8 cellular contexts compared by ENCODE assay signal in the genomic region with DNA sequence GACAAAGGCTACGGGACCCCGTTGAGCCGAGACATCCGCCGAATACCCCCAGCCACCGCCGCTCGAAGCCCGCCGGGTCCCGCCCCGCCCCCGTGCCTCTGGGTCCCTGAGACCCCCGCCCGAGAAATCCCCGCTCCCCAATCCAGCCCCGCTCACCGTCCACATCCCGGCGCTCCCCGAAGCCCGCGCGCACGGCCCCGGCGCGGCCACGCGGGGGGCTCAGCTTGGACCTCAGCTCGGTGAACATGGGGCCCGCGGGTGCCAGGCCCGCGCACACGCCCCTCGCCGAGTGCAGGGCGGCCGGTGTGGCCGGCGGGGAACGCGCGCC. TPM values are rescaled to one million over a fixed set of nuclear protein-coding genes. Genes with fewer than 3 reads are reported as not detected.
DNase-seq lines count a peak whose midpoint lies in the region; ATAC-seq and TF ChIP-seq lines count a peak whose summit lies in the region.

No MANE protein-coding gene starts in this region.

- H2AFZ ChIP-seq in KMS-11 (ENCODE audit: low read depth) = peak overlapping the region; percentile 88

- TF ChIP-seq CTCF in AG10803 (conservative IDR thresholded peaks at IDR 0.05; ENCODE audit: low read length) (no peak), KMS-11 (conservative IDR thresholded peaks at IDR 0.05; ENCODE audit: low read depth, low read length) (no peak), foreskin keratinocyte (conservative IDR thresholded peaks at IDR 0.05) (no peak)

- H3K9me3 ChIP-seq in duodenal mucosa (ENCODE audit: control insufficient read depth in 1 of 2, low read length in 2 of 2) = no peaks in the 10 kb centered on the region
- H3K9me3 ChIP-seq in naive thymus-derived CD4-positive, alpha-beta T cell (ENCODE audit: control insufficient read depth in 2 of 3, low read length in 3 of 3) = no peaks in the 10 kb centered on the region

- H3K27ac Mint-ChIP-seq in naive thymus-derived CD4-positive, alpha-beta T cell = peak overlapping the region in 2 of 9 donors; percentile 38 to 91

- H4K20me1 ChIP-seq in KMS-11 (ENCODE audit: insufficient read depth) = no peaks in the 10 kb centered on the region

- H3K36me3 ChIP-seq in KMS-11 (ENCODE audit: insufficient read depth) (no peaks in the 10 kb centered on the region), duodenal mucosa (ENCODE audit: control insufficient read depth in 1 of 2, insufficient read depth in 2 of 2, low read length in 2 of 2) (peaks cover 0 to 12% of the 10 kb centered on the region in 2 donors)
- peaks cover 0 to 31% (median 5%) of the 10 kb centered on the region in 3 experiments for H3K36me3 ChIP-seq in naive thymus-derived CD4-positive, alpha-beta T cell (ENCODE audit: control insufficient read depth in 2 of 3, insufficient read depth in 3 of 3, low read length in 3 of 3)

- no peak for ATAC-seq in naive thymus-derived CD4-positive, alpha-beta T cell
- no peak for ATAC-seq in HG02588 (IDR thresholded peaks at IDR 0.05; ENCODE audit: unreplicated experiment)
- no peak for ATAC-seq in foreskin keratinocyte

- peak overlapping the region; percentile 49 to 96 (median 82) for H3K4me3 Mint-ChIP-seq in naive thymus-derived CD4-positive, alpha-beta T cell

- H3K4me1 ChIP-seq in KMS-11 (ENCODE audit: low read depth, poor library complexity, severe bottlenecking) (peaks cover 30% of the 10 kb centered on the region), duodenal mucosa (ENCODE audit: control insufficient read depth in 1 of 2, insufficient read depth in 2 of 2, low read length in 2 of 2) (peaks cover 28 to 43% of the 10 kb centered on the region in 2 donors), foreskin keratinocyte (peaks cover 4% of the 10 kb centered on the region)
- peaks cover 34 to 49% of the 10 kb centered on the region in 2 donors for H3K4me1 ChIP-seq in naive thymus-derived CD4-positive, alpha-beta T cell (ENCODE audit: control insufficient read depth in 2 of 2, insufficient read depth in 2 of 2, low read length in 2 of 2)

- intact Hi-C loops in naive thymus-derived CD4-positive, alpha-beta T cell (cut with micrococcal nuclease) = loop anchor here (1.0 to 5.0 kb wide), 3 partner anchors 33 to 242 kb away; a partner anchor contains a TSS

- H3K4me1 Mint-ChIP-seq in naive thymus-derived CD4-positive, alpha-beta T cell = peaks cover 58 to 72% (median 67%) of the 10 kb centered on the region in 7 donors

- H3K9ac ChIP-seq in KMS-11 (peak overlapping the region; percentile 48; the same call in 1 of the 2 replicates), duodenal mucosa (ENCODE audit: low read depth in 1 of 2, low read length in 2 of 2) (peak overlapping the region; percentile 43 to 57)

- peak overlapping the region; percentile 58 for H3K4me3 ChIP-seq in AG10803 (ENCODE audit: low read length)
- H3K4me3 ChIP-seq in KMS-11 (IDR thresholded peaks at IDR 0.05; ENCODE audit: insufficient read depth, low read depth, low read length) = no peak overlapping the region
- H3K4me3 ChIP-seq in duodenal mucosa (ENCODE audit: low read depth in 1 of 2, low read length in 2 of 2) = peak overlapping the region; percentile 67 to 74
- H3K4me3 ChIP-seq in naive thymus-derived CD4-positive, alpha-beta T cell (ENCODE audit: low read length) = peak overlapping the region; percentile 65

- peak overlapping the region; percentile 92 for H3K4me2 ChIP-seq in KMS-11

- POLR2A ChIA-PET in naive thymus-derived CD4-positive, alpha-beta T cell (lab: Charles Lee) = interaction anchor here (0.6 to 2.5 kb wide), 13 partner anchors 22 to 1854 kb away, joined by 3 to 37 read pairs (median 7); a partner anchor contains a TSS

- peaks cover 0 to 27% (median 14%) of the 10 kb centered on the region in 5 donors for H3K36me3 Mint-ChIP-seq in naive thymus-derived CD4-positive, alpha-beta T cell

- H3K27me3 Mint-ChIP-seq in naive thymus-derived CD4-positive, alpha-beta T cell = no peaks in the 10 kb centered on the region

- peaks cover 0 to 5% (median 0%) of the 10 kb centered on the region in 11 donors for H3K9me3 Mint-ChIP-seq in naive thymus-derived CD4-positive, alpha-beta T cell

- peaks cover 28% of the 10 kb centered on the region for H3K79me2 ChIP-seq in KMS-11 (ENCODE audit: insufficient read depth, low read depth)

- DNase-seq in AG10803 (ENCODE audit: low read depth) (no peak), cerebellar nuclear complex (lab: John Stamatoyannopoulos, UW) (no peak), germinal center (ENCODE audit: low spot score) (no peak), foreskin keratinocyte (no peak)
- no peak for DNase-seq in naive thymus-derived CD4-positive, alpha-beta T cell

- CTCF ChIA-PET in naive thymus-derived CD4-positive, alpha-beta T cell (lab: Charles Lee) = interaction anchor here (0.7 to 2.3 kb wide), 4 partner anchors 10 to 85 kb away, joined by 3 to 27 read pairs (median 4); no protein-coding TSS in a partner anchor

- H3K27ac ChIP-seq in KMS-11 (peak overlapping the region; percentile 20), duodenal mucosa (ENCODE audit: low read depth, low read length) (peak overlapping the region; percentile 20), foreskin keratinocyte (no peak overlapping the region)
- H3K27ac ChIP-seq in naive thymus-derived CD4-positive, alpha-beta T cell (ENCODE audit: low read depth, low read length) = peak overlapping the region; percentile 78

- H3K27me3 ChIP-seq in KMS-11 (ENCODE audit: insufficient read depth, low read depth) (no peaks in the 10 kb centered on the region), duodenal mucosa (ENCODE audit: control insufficient read depth in 1 of 2, insufficient read depth in 2 of 2, low read length in 2 of 2) (no peaks in the 10 kb centered on the region), foreskin keratinocyte (no peaks in the 10 kb centered on the region)
- H3K27me3 ChIP-seq in naive thymus-derived CD4-positive, alpha-beta T cell (ENCODE audit: control insufficient read depth in 2 of 2, insufficient read depth in 2 of 2, low read length in 2 of 2) = no peaks in the 10 kb centered on the region

RNA-seq across cellular contexts. Expression of a gene that starts 0.3 kb away (rescaled TPM):
- total RNA-seq in naive thymus-derived CD4-positive, alpha-beta T cell = 10 to 100 TPM; 10.2 to 37.8 (median 22.7) TPM
- polyA plus RNA-seq in naive thymus-derived CD4-positive, alpha-beta T cell = 10 to 100 TPM; 11.5 to 14.2 TPM
- total RNA-seq in foreskin keratinocyte = 1.7 and 1.8 TPM in 2 replicates
- polyA plus RNA-seq in foreskin keratinocyte = 2.1 and 2.3 TPM in 2 replicates

RNA-seq across cellular contexts. Expression of a gene that starts 1.7 kb away (rescaled TPM):
- total RNA-seq in naive thymus-derived CD4-positive, alpha-beta T cell = 10 to 100 TPM; 71.2 to 95.8 (median 82.9) TPM
- polyA plus RNA-seq in naive thymus-derived CD4-positive, alpha-beta T cell = 100 to 1,000 TPM in 1 of 2 donors, 10 to 100 TPM in 1; 86.9 to 127 TPM
- 57.8 and 62.6 TPM in 2 replicates for total RNA-seq in foreskin keratinocyte
- 40.3 and 42.6 TPM in 2 replicates for polyA plus RNA-seq in foreskin keratinocyte

RNA-seq across cellular contexts. Expression of a gene that starts 9.5 kb away (rescaled TPM):
- 10 to 100 TPM; 17.7 to 29.8 (median 26.3) TPM for total RNA-seq in naive thymus-derived CD4-positive, alpha-beta T cell
- 1 to 10 TPM; 1.1 to 2.4 TPM for polyA plus RNA-seq in naive thymus-derived CD4-positive, alpha-beta T cell
- 13.3 and 14.5 TPM in 2 replicates for total RNA-seq in foreskin keratinocyte
- 6.5 and 6.8 TPM in 2 replicates for polyA plus RNA-seq in foreskin keratinocyte

RNA-seq across cellular contexts. Expression of a gene that starts 23.0 kb away (rescaled TPM):
- 10 to 100 TPM; 42.0 to 49.0 (median 46.6) TPM for total RNA-seq in naive thymus-derived CD4-positive, alpha-beta T cell
- polyA plus RNA-seq in naive thymus-derived CD4-positive, alpha-beta T cell = 10 to 100 TPM; 20.5 to 33.0 TPM
- total RNA-seq in foreskin keratinocyte = 24.9 and 28.2 TPM in 2 replicates
- polyA plus RNA-seq in foreskin keratinocyte = 30.2 and 30.5 TPM in 2 replicates

RNA-seq across cellular contexts. Expression of a gene that starts 56.8 kb away (rescaled TPM):
- 10 to 100 TPM in 3 of 5 experiments, 1 to 10 TPM in 2; 4.7 to 24.6 (median 12.5) TPM for total RNA-seq in naive thymus-derived CD4-positive, alpha-beta T cell
- polyA plus RNA-seq in naive thymus-derived CD4-positive, alpha-beta T cell = under 1 TPM in 1 of 2 donors, not detected in 1; 0.39 TPM
- 0.18 and 0.34 TPM in 2 replicates for total RNA-seq in foreskin keratinocyte
- 0.10 and 0.11 TPM in 2 replicates for polyA plus RNA-seq in foreskin keratinocyte
